Comparison of ENCODE assay signal across 1 cellular context in genomic region chr7:128209229-128210035, GRCh38.
A peak's percentile ranks its signal among the peaks of the same experiment; 100 is the strongest.
TF ChIP-seq lines count a peak whose summit lies in the region.

No MANE protein-coding gene starts in this region.

TF ChIP-seq in H1, 55 proteins besides CTCF, POLR2A, EP300 and RAD21 (continued from another document):
- TF ChIP-seq HDAC2 (IDR thresholded peaks at IDR 0.05; ENCODE audit: borderline replicate concordance in 1 of 2, low read depth in 2 of 2, low read length in 2 of 2) (no peak), ZNF274 (IDR thresholded peaks at IDR 0.05; ENCODE audit: borderline replicate concordance, extremely low read depth, low read length) (no peak), EGR1 (IDR thresholded peaks at IDR 0.05; ENCODE audit: borderline replicate concordance, low read depth, low read length) (no peak), KDM1A (IDR thresholded peaks at IDR 0.05; ENCODE audit: borderline replicate concordance, low read length) (no peak), CBX5 (IDR thresholded peaks at IDR 0.05; ENCODE audit: low read depth, low read length) (no peak), SIN3A (conservative IDR thresholded peaks at IDR 0.05 in 1 of 2, IDR thresholded peaks at IDR 0.05 in 1 of 2; ENCODE audit: low read depth in 1 of 2, low read length in 2 of 2) (peak in 1 of 2 experiments; percentile 80; a peak in 2 of 4 replicates), MAX (IDR thresholded peaks at IDR 0.05) (peak; percentile 95), SIX5 (IDR thresholded peaks at IDR 0.05; ENCODE audit: low read depth, low read length) (no peak), SIRT6 (IDR thresholded peaks at IDR 0.05; ENCODE audit: low read length) (no peak), HDAC6 (IDR thresholded peaks at IDR 0.05; ENCODE audit: low read depth, low read length) (no peak), SP1 (IDR thresholded peaks at IDR 0.05; ENCODE audit: low read depth, low read length) (no peak), RXRA (IDR thresholded peaks at IDR 0.05; ENCODE audit: insufficient read depth, low read depth, low read length) (no peak), JUN (IDR thresholded peaks at IDR 0.05; ENCODE audit: low read depth, low read length) (no peak), NANOG (IDR thresholded peaks at IDR 0.05; ENCODE audit: insufficient read depth, low read depth, low read length, poor library complexity, severe bottlenecking) (peak; percentile 4), SAP30 (IDR thresholded peaks at IDR 0.05; ENCODE audit: insufficient read depth, insufficient replicate concordance, low read length) (no peak), BRCA1 (IDR thresholded peaks at IDR 0.05; ENCODE audit: low read depth, low read length) (no peak), SRF (IDR thresholded peaks at IDR 0.05; ENCODE audit: low read depth, low read length) (no peak), SP4 (IDR thresholded peaks at IDR 0.05; ENCODE audit: low read length) (no peak), CBX8 (IDR thresholded peaks at IDR 0.05; ENCODE audit: borderline replicate concordance, low read depth, low read length) (no peak), CTBP2 (IDR thresholded peaks at IDR 0.05; ENCODE audit: borderline replicate concordance, insufficient read depth, insufficient read length, low read length) (no peak), POLR2AphosphoS5 (IDR thresholded peaks at IDR 0.05; ENCODE audit: low read depth, low read length) (no peak), JUND (IDR thresholded peaks at IDR 0.05; ENCODE audit: low read length) (peak; percentile 60; the same call in 1 of the 2 replicates), TBP (IDR thresholded peaks at IDR 0.05; ENCODE audit: low read depth, low read length) (0 out of 2 replicates have a peak, but pooled peaks have one; percentile 14), CREB1 (IDR thresholded peaks at IDR 0.05) (peak; percentile 42; the same call in 1 of the 2 replicates), SUZ12 (IDR thresholded peaks at IDR 0.05; ENCODE audit: low read length) (no peak), GABPA (IDR thresholded peaks at IDR 0.05; ENCODE audit: borderline replicate concordance, insufficient read depth, low read length) (no peak), CEBPB (IDR thresholded peaks at IDR 0.05; ENCODE audit: low read depth, low read length) (no peak), KDM4A (IDR thresholded peaks at IDR 0.05; ENCODE audit: low read depth, low read length, severe bottlenecking) (no peak), CHD1 (IDR thresholded peaks at IDR 0.05; ENCODE audit: low read depth, low read length) (no peak), GTF2F1 (IDR thresholded peaks at IDR 0.05; ENCODE audit: borderline replicate concordance, low read depth, low read length) (no peak), PHF8 (conservative IDR thresholded peaks at IDR 0.05; ENCODE audit: low read depth, low read length) (no peak), ASH2L (IDR thresholded peaks at IDR 0.05; ENCODE audit: low read length) (no peak), POU5F1 (IDR thresholded peaks at IDR 0.05; ENCODE audit: low read depth, low read length) (no peak), EZH2 (IDR thresholded peaks at IDR 0.05; ENCODE audit: low read depth, low read length, severe bottlenecking) (no peak), TAF7 (optimal IDR thresholded peaks at IDR 0.05; ENCODE audit: borderline replicate concordance, low read depth, low read length) (no peak)
- TF ChIP-seq, protein P1, sequence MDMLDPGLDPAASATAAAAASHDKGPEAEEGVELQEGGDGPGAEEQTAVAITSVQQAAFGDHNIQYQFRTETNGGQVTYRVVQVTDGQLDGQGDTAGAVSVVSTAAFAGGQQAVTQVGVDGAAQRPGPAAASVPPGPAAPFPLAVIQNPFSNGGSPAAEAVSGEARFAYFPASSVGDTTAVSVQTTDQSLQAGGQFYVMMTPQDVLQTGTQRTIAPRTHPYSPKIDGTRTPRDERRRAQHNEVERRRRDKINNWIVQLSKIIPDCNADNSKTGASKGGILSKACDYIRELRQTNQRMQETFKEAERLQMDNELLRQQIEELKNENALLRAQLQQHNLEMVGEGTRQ (IDR thresholded peaks at IDR 0.05; ENCODE audit: low read length), result no peak
- TF ChIP-seq, protein P2, sequence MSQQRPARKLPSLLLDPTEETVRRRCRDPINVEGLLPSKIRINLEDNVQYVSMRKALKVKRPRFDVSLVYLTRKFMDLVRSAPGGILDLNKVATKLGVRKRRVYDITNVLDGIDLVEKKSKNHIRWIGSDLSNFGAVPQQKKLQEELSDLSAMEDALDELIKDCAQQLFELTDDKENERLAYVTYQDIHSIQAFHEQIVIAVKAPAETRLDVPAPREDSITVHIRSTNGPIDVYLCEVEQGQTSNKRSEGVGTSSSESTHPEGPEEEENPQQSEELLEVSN (IDR thresholded peaks at IDR 0.05), result 0 out of 2 replicates have a peak, but pooled peaks have one; percentile 9
- TF ChIP-seq, protein P3, sequence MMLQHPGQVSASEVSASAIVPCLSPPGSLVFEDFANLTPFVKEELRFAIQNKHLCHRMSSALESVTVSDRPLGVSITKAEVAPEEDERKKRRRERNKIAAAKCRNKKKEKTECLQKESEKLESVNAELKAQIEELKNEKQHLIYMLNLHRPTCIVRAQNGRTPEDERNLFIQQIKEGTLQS (IDR thresholded peaks at IDR 0.05; ENCODE audit: insufficient read depth, low read depth, low read length), result no peak
- TF ChIP-seq, protein P4, sequence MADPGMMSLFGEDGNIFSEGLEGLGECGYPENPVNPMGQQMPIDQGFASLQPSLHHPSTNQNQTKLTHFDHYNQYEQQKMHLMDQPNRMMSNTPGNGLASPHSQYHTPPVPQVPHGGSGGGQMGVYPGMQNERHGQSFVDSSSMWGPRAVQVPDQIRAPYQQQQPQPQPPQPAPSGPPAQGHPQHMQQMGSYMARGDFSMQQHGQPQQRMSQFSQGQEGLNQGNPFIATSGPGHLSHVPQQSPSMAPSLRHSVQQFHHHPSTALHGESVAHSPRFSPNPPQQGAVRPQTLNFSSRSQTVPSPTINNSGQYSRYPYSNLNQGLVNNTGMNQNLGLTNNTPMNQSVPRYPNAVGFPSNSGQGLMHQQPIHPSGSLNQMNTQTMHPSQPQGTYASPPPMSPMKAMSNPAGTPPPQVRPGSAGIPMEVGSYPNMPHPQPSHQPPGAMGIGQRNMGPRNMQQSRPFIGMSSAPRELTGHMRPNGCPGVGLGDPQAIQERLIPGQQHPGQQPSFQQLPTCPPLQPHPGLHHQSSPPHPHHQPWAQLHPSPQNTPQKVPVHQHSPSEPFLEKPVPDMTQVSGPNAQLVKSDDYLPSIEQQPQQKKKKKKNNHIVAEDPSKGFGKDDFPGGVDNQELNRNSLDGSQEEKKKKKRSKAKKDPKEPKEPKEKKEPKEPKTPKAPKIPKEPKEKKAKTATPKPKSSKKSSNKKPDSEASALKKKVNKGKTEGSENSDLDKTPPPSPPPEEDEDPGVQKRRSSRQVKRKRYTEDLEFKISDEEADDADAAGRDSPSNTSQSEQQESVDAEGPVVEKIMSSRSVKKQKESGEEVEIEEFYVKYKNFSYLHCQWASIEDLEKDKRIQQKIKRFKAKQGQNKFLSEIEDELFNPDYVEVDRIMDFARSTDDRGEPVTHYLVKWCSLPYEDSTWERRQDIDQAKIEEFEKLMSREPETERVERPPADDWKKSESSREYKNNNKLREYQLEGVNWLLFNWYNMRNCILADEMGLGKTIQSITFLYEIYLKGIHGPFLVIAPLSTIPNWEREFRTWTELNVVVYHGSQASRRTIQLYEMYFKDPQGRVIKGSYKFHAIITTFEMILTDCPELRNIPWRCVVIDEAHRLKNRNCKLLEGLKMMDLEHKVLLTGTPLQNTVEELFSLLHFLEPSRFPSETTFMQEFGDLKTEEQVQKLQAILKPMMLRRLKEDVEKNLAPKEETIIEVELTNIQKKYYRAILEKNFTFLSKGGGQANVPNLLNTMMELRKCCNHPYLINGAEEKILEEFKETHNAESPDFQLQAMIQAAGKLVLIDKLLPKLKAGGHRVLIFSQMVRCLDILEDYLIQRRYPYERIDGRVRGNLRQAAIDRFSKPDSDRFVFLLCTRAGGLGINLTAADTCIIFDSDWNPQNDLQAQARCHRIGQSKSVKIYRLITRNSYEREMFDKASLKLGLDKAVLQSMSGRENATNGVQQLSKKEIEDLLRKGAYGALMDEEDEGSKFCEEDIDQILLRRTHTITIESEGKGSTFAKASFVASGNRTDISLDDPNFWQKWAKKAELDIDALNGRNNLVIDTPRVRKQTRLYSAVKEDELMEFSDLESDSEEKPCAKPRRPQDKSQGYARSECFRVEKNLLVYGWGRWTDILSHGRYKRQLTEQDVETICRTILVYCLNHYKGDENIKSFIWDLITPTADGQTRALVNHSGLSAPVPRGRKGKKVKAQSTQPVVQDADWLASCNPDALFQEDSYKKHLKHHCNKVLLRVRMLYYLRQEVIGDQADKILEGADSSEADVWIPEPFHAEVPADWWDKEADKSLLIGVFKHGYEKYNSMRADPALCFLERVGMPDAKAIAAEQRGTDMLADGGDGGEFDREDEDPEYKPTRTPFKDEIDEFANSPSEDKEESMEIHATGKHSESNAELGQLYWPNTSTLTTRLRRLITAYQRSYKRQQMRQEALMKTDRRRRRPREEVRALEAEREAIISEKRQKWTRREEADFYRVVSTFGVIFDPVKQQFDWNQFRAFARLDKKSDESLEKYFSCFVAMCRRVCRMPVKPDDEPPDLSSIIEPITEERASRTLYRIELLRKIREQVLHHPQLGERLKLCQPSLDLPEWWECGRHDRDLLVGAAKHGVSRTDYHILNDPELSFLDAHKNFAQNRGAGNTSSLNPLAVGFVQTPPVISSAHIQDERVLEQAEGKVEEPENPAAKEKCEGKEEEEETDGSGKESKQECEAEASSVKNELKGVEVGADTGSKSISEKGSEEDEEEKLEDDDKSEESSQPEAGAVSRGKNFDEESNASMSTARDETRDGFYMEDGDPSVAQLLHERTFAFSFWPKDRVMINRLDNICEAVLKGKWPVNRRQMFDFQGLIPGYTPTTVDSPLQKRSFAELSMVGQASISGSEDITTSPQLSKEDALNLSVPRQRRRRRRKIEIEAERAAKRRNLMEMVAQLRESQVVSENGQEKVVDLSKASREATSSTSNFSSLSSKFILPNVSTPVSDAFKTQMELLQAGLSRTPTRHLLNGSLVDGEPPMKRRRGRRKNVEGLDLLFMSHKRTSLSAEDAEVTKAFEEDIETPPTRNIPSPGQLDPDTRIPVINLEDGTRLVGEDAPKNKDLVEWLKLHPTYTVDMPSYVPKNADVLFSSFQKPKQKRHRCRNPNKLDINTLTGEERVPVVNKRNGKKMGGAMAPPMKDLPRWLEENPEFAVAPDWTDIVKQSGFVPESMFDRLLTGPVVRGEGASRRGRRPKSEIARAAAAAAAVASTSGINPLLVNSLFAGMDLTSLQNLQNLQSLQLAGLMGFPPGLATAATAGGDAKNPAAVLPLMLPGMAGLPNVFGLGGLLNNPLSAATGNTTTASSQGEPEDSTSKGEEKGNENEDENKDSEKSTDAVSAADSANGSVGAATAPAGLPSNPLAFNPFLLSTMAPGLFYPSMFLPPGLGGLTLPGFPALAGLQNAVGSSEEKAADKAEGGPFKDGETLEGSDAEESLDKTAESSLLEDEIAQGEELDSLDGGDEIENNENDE (IDR thresholded peaks at IDR 0.05; ENCODE audit: insufficient replicate concordance, low read length), result no peak
- TF ChIP-seq, protein P5, sequence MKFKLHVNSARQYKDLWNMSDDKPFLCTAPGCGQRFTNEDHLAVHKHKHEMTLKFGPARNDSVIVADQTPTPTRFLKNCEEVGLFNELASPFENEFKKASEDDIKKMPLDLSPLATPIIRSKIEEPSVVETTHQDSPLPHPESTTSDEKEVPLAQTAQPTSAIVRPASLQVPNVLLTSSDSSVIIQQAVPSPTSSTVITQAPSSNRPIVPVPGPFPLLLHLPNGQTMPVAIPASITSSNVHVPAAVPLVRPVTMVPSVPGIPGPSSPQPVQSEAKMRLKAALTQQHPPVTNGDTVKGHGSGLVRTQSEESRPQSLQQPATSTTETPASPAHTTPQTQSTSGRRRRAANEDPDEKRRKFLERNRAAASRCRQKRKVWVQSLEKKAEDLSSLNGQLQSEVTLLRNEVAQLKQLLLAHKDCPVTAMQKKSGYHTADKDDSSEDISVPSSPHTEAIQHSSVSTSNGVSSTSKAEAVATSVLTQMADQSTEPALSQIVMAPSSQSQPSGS (IDR thresholded peaks at IDR 0.05; ENCODE audit: low read length), result no peak
